In genomic region chr1:95073446-95073845, GRCh38 we compare ENCODE assay signal across 8 cellular contexts. TPM values are rescaled to one million over a fixed set of nuclear protein-coding genes. Genes with fewer than 3 reads are reported as not detected.
DNase-seq lines count a peak whose midpoint lies in the region; ATAC-seq and TF ChIP-seq lines count a peak whose summit lies in the region.

No MANE protein-coding gene starts in this region.

- H2AFZ ChIP-seq in hepatocyte = peak overlapping the region; percentile 97

- peak overlapping the region; percentile 92 for H3K4me3 Mint-ChIP-seq in activated CD4-positive, alpha-beta memory T cell treated with anti-CD3 and anti-CD28 coated beads, Interleukin-2, amount 10 ng/mL, durations not matched to agents 7 days and 5 days
- H3K4me3 Mint-ChIP-seq in stimulated activated naive CD8-positive, alpha-beta T cell treated with anti-CD3 and anti-CD28 coated beads, Interleukin-15, amount 100 ng/mL, for 72 hours = peak overlapping the region; percentile 95

- peak overlapping the region; percentile 85 for H3K27ac Mint-ChIP-seq in activated CD4-positive, alpha-beta memory T cell treated with anti-CD3 and anti-CD28 coated beads, Interleukin-2, amount 10 ng/mL, durations not matched to agents 7 days and 5 days
- H3K27ac Mint-ChIP-seq in stimulated activated naive CD8-positive, alpha-beta T cell treated with anti-CD3 and anti-CD28 coated beads, Interleukin-15, amount 100 ng/mL, for 72 hours = peak overlapping the region in 1 of 2 donors; percentile 82

- peaks cover 3% of the 10 kb centered on the region for H3K79me2 ChIP-seq in hepatocyte

- no peaks in the 10 kb centered on the region for H3K27me3 ChIP-seq in hepatocyte

- H4K20me1 ChIP-seq in hepatocyte (ENCODE audit: insufficient read depth, poor library complexity, severe bottlenecking) = no peaks in the 10 kb centered on the region

- peaks cover 19% of the 10 kb centered on the region for H3K4me1 Mint-ChIP-seq in activated CD4-positive, alpha-beta memory T cell treated with anti-CD3 and anti-CD28 coated beads, Interleukin-2, amount 10 ng/mL, durations not matched to agents 7 days and 5 days
- H3K4me1 Mint-ChIP-seq in stimulated activated naive CD8-positive, alpha-beta T cell treated with anti-CD3 and anti-CD28 coated beads, Interleukin-15, amount 100 ng/mL, for 72 hours = peaks cover 16% of the 10 kb centered on the region

- peak overlapping the region; percentile 96 for H3K27ac ChIP-seq in hepatocyte

- POLR2A ChIA-PET in activated CD4-positive, alpha-beta memory T cell treated with anti-CD3 and anti-CD28 coated beads, Interleukin-2, amount 10 ng/mL, durations not matched to agents 7 days and 5 days (lab: Charles Lee) = interaction anchor here (1.2 to 1.8 kb wide), 2 partner anchors 44 to 160 kb away, joined by 3 to 15 read pairs; partner anchors contain the start of genes RWDD3 and TLCD4

- H3K36me3 ChIP-seq in hepatocyte (replicated peaks; ENCODE audit: insufficient read depth, low read depth) = no peaks in the 10 kb centered on the region

- H3K9me2 ChIP-seq in hepatocyte (replicated peaks; ENCODE audit: insufficient read depth) = no peaks in the 10 kb centered on the region

- no peaks in the 10 kb centered on the region for H3K36me3 Mint-ChIP-seq in activated CD4-positive, alpha-beta memory T cell treated with anti-CD3 and anti-CD28 coated beads, Interleukin-2, amount 10 ng/mL, durations not matched to agents 7 days and 5 days (ENCODE audit: low read depth)

- H3K4me3 ChIP-seq in hepatocyte = peak overlapping the region; percentile 77

- no peaks in the 10 kb centered on the region for H3K27me3 Mint-ChIP-seq in activated CD4-positive, alpha-beta memory T cell treated with anti-CD3 and anti-CD28 coated beads, Interleukin-2, amount 10 ng/mL, durations not matched to agents 7 days and 5 days
- H3K27me3 Mint-ChIP-seq in stimulated activated naive CD8-positive, alpha-beta T cell treated with anti-CD3 and anti-CD28 coated beads, Interleukin-15, amount 100 ng/mL, for 72 hours = no peaks in the 10 kb centered on the region

- 28% methylated on average over 3 of the region's 3 CpGs for whole genome bisulfite sequencing in hepatocyte (ENCODE audit: low lambda C conversion rate, missing lambda C conversion rate)

- peak overlapping the region; percentile 80 for H3K4me2 ChIP-seq in hepatocyte

- CTCF ChIA-PET in activated CD4-positive, alpha-beta memory T cell treated with anti-CD3 and anti-CD28 coated beads, Interleukin-2, amount 10 ng/mL, durations not matched to agents 7 days and 5 days (lab: Charles Lee) = interaction anchor here (0.5 to 3.8 kb wide), 9 partner anchors 8 to 835 kb away, joined by 3 to 28 read pairs (median 4); partner anchors contain the start of gene RWDD3

- no peak for TF ChIP-seq CTCF in hepatocyte (IDR thresholded peaks at IDR 0.05; ENCODE audit: poor library complexity)

- no peaks in the 10 kb centered on the region for H3K9me3 Mint-ChIP-seq in activated CD4-positive, alpha-beta memory T cell treated with anti-CD3 and anti-CD28 coated beads, Interleukin-2, amount 10 ng/mL, durations not matched to agents 7 days and 5 days
- no peaks in the 10 kb centered on the region for H3K9me3 Mint-ChIP-seq in stimulated activated naive CD8-positive, alpha-beta T cell treated with anti-CD3 and anti-CD28 coated beads, Interleukin-15, amount 100 ng/mL, for 72 hours

- H3K4me1 ChIP-seq in hepatocyte (ENCODE audit: insufficient read depth) = peaks cover 10% of the 10 kb centered on the region

- no peaks in the 10 kb centered on the region for H3K9me3 ChIP-seq in hepatocyte (ENCODE audit: low read depth)

- peak; percentile 1 for ATAC-seq in stimulated activated naive CD8-positive, alpha-beta T cell treated with anti-CD3 and anti-CD28 coated beads, Interleukin-15, amount 100 ng/mL, for 72 hours

- peak; percentile 19 for DNase-seq in NCI-H1092 treated with DMSO at 0.1 percent for 48 hours (lab: John Stamatoyannopoulos, UW)
- no peak for DNase-seq in NCI-H1092 (lab: John Stamatoyannopoulos, UW)
- no peak for DNase-seq in activated CD4-positive, alpha-beta memory T cell treated with anti-CD3 and anti-CD28 coated beads, Interleukin-2, amount 10 ng/mL, durations not matched to agents 7 days and 5 days
- no peak for DNase-seq in hepatocyte (ENCODE audit: low spot score)
- no peak for DNase-seq in stimulated activated naive CD8-positive, alpha-beta T cell treated with anti-CD3 and anti-CD28 coated beads, Interleukin-15, amount 100 ng/mL, for 72 hours
- no peak for DNase-seq in NCI-H526 treated with DMSO at 0.1 percent for 48 hours (lab: John Stamatoyannopoulos, UW)
- DNase-seq in ecto neural progenitor cell (ENCODE audit: low spot score) = no peak
- DNase-seq in NCI-H1048 (lab: John Stamatoyannopoulos, UW) = no peak

RNA-seq across cellular contexts. Expression of gene ALG14, which starts 0.7 kb away (rescaled TPM):
- 1 to 10 TPM; 2.4 to 2.7 TPM for total RNA-seq in activated CD4-positive, alpha-beta memory T cell treated with anti-CD3 and anti-CD28 coated beads, Interleukin-2, amount 10 ng/mL, durations not matched to agents 7 days and 5 days
- 2.5 and 4.7 TPM in 2 replicates for total RNA-seq in hepatocyte
- 15.2 and 22.5 TPM in 2 replicates for polyA plus RNA-seq in hepatocyte

RNA-seq across cellular contexts. Expression of gene TLCD4, which starts 43.7 kb away (rescaled TPM):
- total RNA-seq in activated CD4-positive, alpha-beta memory T cell treated with anti-CD3 and anti-CD28 coated beads, Interleukin-2, amount 10 ng/mL, durations not matched to agents 7 days and 5 days = under 1 TPM in 1 of 2 experiments, not detected in 1; 0.03 TPM
- 22.4 and 31.5 TPM in 2 replicates for total RNA-seq in hepatocyte
- 9.7 and 12.2 TPM in 2 replicates for polyA plus RNA-seq in hepatocyte

Comparison
In these comparisons a context has a peak if more than half of its experiments do, and no peak if none do; other contexts are left out.
1. RNA of gene TLCD4, which starts 43.7 kb away (total RNA-seq): 22.4 to 31.5 TPM in hepatocyte; 0.03 TPM in activated CD4-positive, alpha-beta memory T cell treated with anti-CD3 and anti-CD28 coated beads, Interleukin-2, amount 10 ng/mL, durations not matched to agents 7 days and 5 days; every median in the first group is over 10 times any median in the second.